7 cellular contexts compared by ENCODE assay signal in the genomic region with DNA sequence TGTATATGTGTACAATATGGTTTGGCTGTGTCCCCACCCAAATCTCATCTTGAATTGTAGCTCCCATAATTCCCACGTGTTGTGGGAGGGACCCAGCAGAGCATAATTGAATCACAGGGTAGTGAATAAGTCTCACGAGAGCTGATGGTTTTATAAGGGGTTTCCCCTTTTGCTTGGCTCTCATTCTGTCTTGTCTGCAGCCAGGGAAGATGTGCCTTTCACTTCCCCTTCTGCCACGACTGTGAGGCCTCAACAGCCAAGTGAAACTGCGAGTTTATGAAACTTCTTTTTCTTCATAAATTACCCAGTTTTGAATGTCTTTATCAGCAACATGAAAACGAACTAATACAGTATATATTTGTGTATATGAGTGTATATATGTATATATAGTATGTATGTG.
A peak's percentile ranks its signal among the peaks of the same experiment; 100 is the strongest.
DNase-seq lines count a peak whose midpoint lies in the region; ATAC-seq and TF ChIP-seq lines count a peak whose summit lies in the region.
"Not testable (repeated sequence)": the region's sequence is repeated elsewhere in the genome, so short reads cannot be mapped to it uniquely, and the experiment has no call there.

No MANE protein-coding gene starts in this region.

- peak; percentile 2 for DNase-seq in NB4 (ENCODE audit: low read depth)
- DNase-seq in SKM-1 treated with dmso at 0.1 percent for 144 hours (lab: John Stamatoyannopoulos, UW; ENCODE audit: unreplicated experiment): peak; percentile 51

- ATAC-seq in GM18505 (IDR thresholded peaks at IDR 0.05; ENCODE audit: unreplicated experiment): peak; percentile 93
- ATAC-seq in GM19438 (IDR thresholded peaks at IDR 0.05; ENCODE audit: low read depth, unreplicated experiment): peak; percentile 60
- ATAC-seq in HG02610 (IDR thresholded peaks at IDR 0.05; ENCODE audit: unreplicated experiment): peak; percentile 70
- ATAC-seq in HG03139 (IDR thresholded peaks at IDR 0.05; ENCODE audit: unreplicated experiment): peak; percentile 61
- peak; percentile 52 for ATAC-seq in HG03575 (IDR thresholded peaks at IDR 0.05; ENCODE audit: extremely low read depth, insufficient number of reproducible peaks, low FRiP score, unreplicated experiment)

- H3K4me3 ChIP-seq in NB4 (ENCODE audit: low read depth, low read length): not testable (repeated sequence)

- TF ChIP-seq CTCF in NB4 (IDR thresholded peaks at IDR 0.05; ENCODE audit: low read depth, low read length): not testable (repeated sequence)

- not testable (repeated sequence) for TF ChIP-seq POLR2A in GM18505 (IDR thresholded peaks at IDR 0.05; ENCODE audit: borderline replicate concordance, extremely low read depth, insufficient read depth, insufficient read length); NB4 (IDR thresholded peaks at IDR 0.05; ENCODE audit: extremely low read depth, insufficient read length)
